25 cellular contexts compared by ENCODE assay signal in the genomic region with DNA sequence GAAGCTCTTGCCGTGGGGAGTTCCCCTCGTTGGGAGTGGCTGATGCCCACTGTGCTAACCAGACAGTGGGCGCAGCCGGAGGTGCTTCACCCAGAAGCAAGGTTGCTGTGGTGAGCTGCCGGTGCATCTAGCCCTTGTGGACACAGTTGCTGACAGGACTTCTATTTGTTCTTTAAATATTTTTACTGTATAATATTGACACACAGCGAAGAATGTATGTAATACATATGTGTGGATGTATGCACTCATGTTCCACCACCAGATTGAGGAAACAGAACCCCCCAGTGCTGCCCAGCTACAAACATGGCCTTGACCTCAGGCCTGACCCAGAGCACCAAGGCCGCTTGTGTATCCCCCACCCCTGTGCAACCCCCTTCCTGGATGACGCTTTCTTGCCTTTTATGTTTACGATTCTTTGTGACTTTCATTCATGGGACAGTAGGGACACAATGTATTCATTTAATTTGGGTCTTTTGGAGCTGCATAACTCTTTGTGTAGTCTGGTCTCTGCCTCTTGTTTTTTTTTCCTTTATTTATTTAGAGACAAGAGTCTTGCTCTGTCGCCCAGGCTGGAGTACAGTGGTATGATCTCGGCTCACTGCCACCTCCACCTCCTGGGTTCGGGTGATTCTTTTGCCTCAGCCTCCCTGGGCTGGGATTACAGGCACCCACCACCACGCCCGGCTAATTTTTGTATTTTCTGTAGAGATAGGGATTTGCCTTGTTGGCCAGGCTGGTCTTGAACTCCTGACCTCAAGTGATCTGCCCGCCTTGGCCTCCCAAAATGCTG.
A peak's percentile ranks its signal among the peaks of the same experiment; 100 is the strongest.
DNase-seq lines count a peak whose midpoint lies in the region; ATAC-seq, FAIRE-seq and TF ChIP-seq lines count a peak whose summit lies in the region.
"Had no signal": no experiment of that assay in that cellular context is flagged by ENCODE, and none has a peak within 500 bp of the region (broad histone marks: within the 10 kb centered on the region; RNA-seq: fewer than 3 reads in every experiment).

No MANE protein-coding gene starts in this region.

- POLR2A ChIA-PET in HepG2 (lab: Yijun Ruan, JAX), result interaction anchor here (1.1 to 1.2 kb wide), 2 partner anchors 40 to 132 kb away, joined by 3 to 5 read pairs; a partner anchor contains a TSS
- POLR2A ChIA-PET in GM10248 (lab: Yijun Ruan, JAX), result no interaction called here

- H3K4me1 ChIP-seq in heart left ventricle (peaks cover 0 to 22% (median 13%) of the 10 kb centered on the region in 12 donors), HepG2 (ENCODE audit: insufficient read depth, low read length) (peaks cover 33% of the 10 kb centered on the region), sigmoid colon (peaks cover 0 to 18% (median 14%) of the 10 kb centered on the region in 4 donors)

- H3K27ac ChIP-seq in heart left ventricle, result peak overlapping the region in 7 of 12 donors; percentile 14 to 70 (median 36)
- H3K27ac ChIP-seq in HepG2 (ENCODE audit: extremely low read length, insufficient read depth, low read length), result peak overlapping the region; percentile 48
- H3K27ac ChIP-seq in sigmoid colon, result peak overlapping the region in 3 of 4 donors; percentile 7 to 42 (median 39)
- H3K27ac ChIP-seq in dorsolateral prefrontal cortex, result peak overlapping the region in 28 of 59 donors; percentile 2 to 77 (median 40)
- H3K27ac ChIP-seq: epithelial cell of prostate, GM23248 had no signal

- peaks cover 5 to 25% (median 12%) of the 10 kb centered on the region in 3 donors for H3K36me3 Mint-ChIP-seq in immature natural killer cell

- no peak for FAIRE-seq in HepG2 (lab: Jason Lieb, UNC)
- FAIRE-seq: A204.1 had no signal

- H3K79me2 ChIP-seq in HepG2 (ENCODE audit: insufficient read depth, low read length), result no peaks in the 10 kb centered on the region

- no peaks in the 10 kb centered on the region for H3K9me3 Mint-ChIP-seq in immature natural killer cell
- H3K9me3 Mint-ChIP-seq: activated naive CD8-positive, alpha-beta T cell treated with anti-CD3 and anti-CD28 coated beads, Interleukin-2, amount 10 ng/mL, durations not matched to agents 7 days and 5 days; stimulated activated naive B cell treated with anti-CD40 and anti-IgM and Interleukin-4, amounts not matched to agents 10 μg/mL and 1 μg/mL and 100 μg/mL, for 72 hours had no signal

- H3K9ac ChIP-seq in HepG2 (ENCODE audit: insufficient read depth, low read depth, low read length), result no peak overlapping the region

- H3K4me1 Mint-ChIP-seq in immature natural killer cell, result peaks cover 11 to 32% of the 10 kb centered on the region in 2 donors

- H2AFZ ChIP-seq in HepG2 (ENCODE audit: low read length), result no peak overlapping the region
- H2AFZ ChIP-seq: GM23248 had no signal

- H3K9me3 ChIP-seq in heart left ventricle (no peaks in the 10 kb centered on the region), HepG2 (ENCODE audit: low read length) (no peaks in the 10 kb centered on the region), sigmoid colon (no peaks in the 10 kb centered on the region)
- H3K9me3 ChIP-seq: MG63 had no signal

- intact Hi-C loops in heart left ventricle (cut with DNase I), result no loop called here
- intact Hi-C loops in Right ventricle myocardium inferior (cut with DNase I), result no loop called here
- intact Hi-C loops in HepG2 (cut with micrococcal nuclease; ENCODE audit: unreplicated experiment), result no loop called here
- intact Hi-C loops in sigmoid colon (cut with DNase I), result no loop called here
- intact Hi-C loops in dorsolateral prefrontal cortex (cut with DNase I), result no loop called here

- WGBS in heart left ventricle, 4 donors, result 97 to 99% (median 97%) methylated on average over 15 of the region's 15 CpGs
- 79% methylated on average over 15 of the region's 15 CpGs for WGBS in HepG2 (ENCODE audit: low lambda C conversion rate)
- 94 to 95% methylated on average over 15 of the region's 15 CpGs for WGBS in sigmoid colon, 2 donors

- H3K27me3 Mint-ChIP-seq in immature natural killer cell (ENCODE audit: low read depth in 3 of 3), result peaks cover 0 to 3% (median 2%) of the 10 kb centered on the region in 3 donors
- H3K27me3 Mint-ChIP-seq: activated naive CD8-positive, alpha-beta T cell treated with anti-CD3 and anti-CD28 coated beads, Interleukin-2, amount 10 ng/mL, durations not matched to agents 7 days and 5 days; stimulated activated naive B cell treated with anti-CD40 and anti-IgM and Interleukin-4, amounts not matched to agents 10 μg/mL and 1 μg/mL and 100 μg/mL, for 72 hours had no signal

- no peak overlapping the region for H3K4me2 ChIP-seq in HepG2 (ENCODE audit: low read depth, low read length)

- H3K36me3 ChIP-seq in heart left ventricle (peaks cover 0 to 53% (median 24%) of the 10 kb centered on the region in 9 donors), HepG2 (replicated peaks in 1 of 2; ENCODE audit: control insufficient read depth in 1 of 2, insufficient read depth in 2 of 2, low read length in 2 of 2) (peaks cover 3 to 39% of the 10 kb centered on the region in 2 experiments), sigmoid colon (no peaks in the 10 kb centered on the region)
- H3K36me3 ChIP-seq: MG63 had no signal

- H3K27me3 ChIP-seq in heart left ventricle, result no peaks in the 10 kb centered on the region
- no peaks in the 10 kb centered on the region for H3K27me3 ChIP-seq in HepG2 (ENCODE audit: control insufficient read depth in 1 of 2, insufficient read depth in 2 of 2, low read length in 2 of 2)
- no peaks in the 10 kb centered on the region for H3K27me3 ChIP-seq in sigmoid colon
- H3K27me3 ChIP-seq in dorsolateral prefrontal cortex, result no peaks in the 10 kb centered on the region
- H3K27me3 ChIP-seq: MG63 had no signal

- no peak for TF ChIP-seq CTCF in heart left ventricle (IDR thresholded peaks at IDR 0.05)
- TF ChIP-seq CTCF in HepG2 (CRISPR knock-in tag; IDR thresholded peaks at IDR 0.05), result no peak
- no peak for TF ChIP-seq CTCF in sigmoid colon (IDR thresholded peaks at IDR 0.05)
- no peak for TF ChIP-seq CTCF in GM10248 (IDR thresholded peaks at IDR 0.05; ENCODE audit: control extremely low read depth, extremely low read depth, low read depth, missing control alignments)
- no peak for TF ChIP-seq CTCF in dorsolateral prefrontal cortex (IDR thresholded peaks at IDR 0.05 in 54 of 56, conservative IDR thresholded peaks at IDR 0.05 in 2 of 56; ENCODE audit: low read depth in 1 of 56, partially characterized antibody in 56 of 56)

- DNase-seq in heart left ventricle (no peak), Right ventricle myocardium inferior (ENCODE audit: missing footprints) (no peak), HepG2 (ENCODE audit: low spot score) (peak; percentile 66), sigmoid colon (no peak), immature natural killer cell (no peak), GM10248 (ENCODE audit: extremely low spot score) (no peak), dorsolateral prefrontal cortex (no peak), cerebellar cortex (ENCODE audit: low spot score) (no peak)
- DNase-seq: activated CD4-positive, alpha-beta T cell treated with anti-CD3 and anti-CD28 coated beads, Interleukin-2, amount 50 U/mL, for 1 hour; activated naive CD8-positive, alpha-beta T cell treated with anti-CD3 and anti-CD28 coated beads, Interleukin-2, amount 10 ng/mL, durations not matched to agents 7 days and 5 days; AML-193; cerebellar nuclear complex; DMS53; GDM1; MG63; NCI-H2081; NCI-H345; NCI-H82; RPMI8226; stimulated activated CD4-positive, alpha-beta T cell treated with anti-CD3 and anti-CD28 coated beads, Interleukin-2, amount 100 ng/mL, for 48 hours; stimulated activated naive B cell treated with anti-CD40 and anti-IgM and Interleukin-4, amounts not matched to agents 10 μg/mL and 1 μg/mL and 100 μg/mL, for 72 hours had no signal

- TF ChIP-seq RAD21 in HepG2 (CRISPR knock-in tag; IDR thresholded peaks at IDR 0.05), result no peak

- no peak for TF ChIP-seq EP300 in HepG2 (IDR thresholded peaks at IDR 0.05; ENCODE audit: low read depth in 2 of 2, low read length in 2 of 2)
- no peak for TF ChIP-seq EP300 in HepG2 (CRISPR knock-in tag; IDR thresholded peaks at IDR 0.05; ENCODE audit: borderline replicate concordance)
- TF ChIP-seq EP300 in sigmoid colon (IDR thresholded peaks at IDR 0.05), result no peak

- CTCF ChIA-PET in HepG2 (lab: Yijun Ruan, JAX; ENCODE audit: low intra/inter-chr PET ratio, low total read pairs), result no interaction called here
- CTCF ChIA-PET in GM10248 (lab: Yijun Ruan, JAX), result no interaction called here

- no peaks in the 10 kb centered on the region; the same call in 1 of the 2 replicates for H4K20me1 ChIP-seq in HepG2 (ENCODE audit: insufficient read depth, low read length)

- ATAC-seq in heart left ventricle, result peak in 1 of 4 donors; percentile 4
- ATAC-seq in Right ventricle myocardium inferior, result no peak
- ATAC-seq in HepG2, result peak; percentile 67
- ATAC-seq: SK-N-SH treated with all-trans-retinoic acid at 6 μM for 48 hours had no signal

- in situ Hi-C loops in HepG2 (cut with HindIII; ENCODE audit: extremely low pct_ligation_motif_present, low pct_unique_long_range_greater_than_20kb), result no loop called here

- H3K4me3 Mint-ChIP-seq in immature natural killer cell, result no peak overlapping the region
- H3K4me3 Mint-ChIP-seq: activated naive CD8-positive, alpha-beta T cell treated with anti-CD3 and anti-CD28 coated beads, Interleukin-2, amount 10 ng/mL, durations not matched to agents 7 days and 5 days; stimulated activated naive B cell treated with anti-CD40 and anti-IgM and Interleukin-4, amounts not matched to agents 10 μg/mL and 1 μg/mL and 100 μg/mL, for 72 hours had no signal

- TF ChIP-seq POLR2A in heart left ventricle (IDR thresholded peaks at IDR 0.05) (no peak), HepG2 (IDR thresholded peaks at IDR 0.05; ENCODE audit: insufficient read depth in 1 of 2, low read depth in 2 of 2, low read length in 2 of 2) (no peak), sigmoid colon (IDR thresholded peaks at IDR 0.05) (no peak)

- H3K4me3 ChIP-seq in heart left ventricle (no peak overlapping the region), HepG2 (replicated peaks in 1 of 3; ENCODE audit: insufficient read depth in 1 of 3, low read depth in 2 of 3, low read length in 3 of 3) (no peak overlapping the region), sigmoid colon (no peak overlapping the region), dorsolateral prefrontal cortex (no peak overlapping the region)
- H3K4me3 ChIP-seq: GM23248, MG63 had no signal

- no peak overlapping the region for H3K27ac Mint-ChIP-seq in immature natural killer cell
- H3K27ac Mint-ChIP-seq: activated naive CD8-positive, alpha-beta T cell treated with anti-CD3 and anti-CD28 coated beads, Interleukin-2, amount 10 ng/mL, durations not matched to agents 7 days and 5 days; stimulated activated naive B cell treated with anti-CD40 and anti-IgM and Interleukin-4, amounts not matched to agents 10 μg/mL and 1 μg/mL and 100 μg/mL, for 72 hours had no signal

- BruUV-seq in HepG2 (replicated peaks; lab: Mats Ljungman, UMichigan), result no TSS peak

TF ChIP-seq in HepG2, 621 proteins besides CTCF, POLR2A, EP300 and RAD21 (continues in another document):
- TF ChIP-seq SOX5 (CRISPR knock-in tag; IDR thresholded peaks at IDR 0.05; ENCODE audit: borderline replicate concordance) (peak; percentile 13; the same call in 1 of the 2 replicates), ZNF441 (CRISPR knock-in tag; IDR thresholded peaks at IDR 0.05; ENCODE audit: borderline replicate concordance) (no peak), TCF7 (IDR thresholded peaks at IDR 0.05; ENCODE audit: low read depth) (peak; percentile 38; the same call in 1 of the 2 replicates), NCOA2 (CRISPR knock-in tag; IDR thresholded peaks at IDR 0.05) (0 out of 2 replicates have a peak, but pooled peaks have one; percentile 10), ZMYM4 (CRISPR knock-in tag; IDR thresholded peaks at IDR 0.05) (peak; percentile 49; the same call in 1 of the 2 replicates)
